Comparison of ENCODE assay signal across 12 cellular contexts in genomic region chr19:11323601-11324078, GRCh38. TPM values are rescaled to one million over a fixed set of nuclear protein-coding genes. Genes with fewer than 3 reads are reported as not detected.
DNase-seq lines count a peak whose midpoint lies in the region; ATAC-seq and TF ChIP-seq lines count a peak whose summit lies in the region.
"Had no signal": no experiment of that assay in that cellular context is flagged by ENCODE, and none has a peak within 500 bp of the region (broad histone marks: within the 10 kb centered on the region; RNA-seq: fewer than 3 reads in every experiment).

No MANE protein-coding gene starts in this region.

- H3K9me3 Mint-ChIP-seq in activated T-cell treated with anti-CD3 and anti-CD28 coated beads, Interleukin-2, amount 50 U/mL, for 24 hours, result no peaks in the 10 kb centered on the region
- H3K9me3 Mint-ChIP-seq in activated naive CD8-positive, alpha-beta T cell treated with anti-CD3 and anti-CD28 coated beads, Interleukin-2, amount 10 ng/mL, durations not matched to agents 7 days and 5 days, result no peaks in the 10 kb centered on the region
- H3K9me3 Mint-ChIP-seq in type B pancreatic cell, result no peaks in the 10 kb centered on the region

- peak overlapping the region; percentile 39 for H3K4me3 Mint-ChIP-seq in activated T-cell treated with anti-CD3 and anti-CD28 coated beads, Interleukin-2, amount 50 U/mL, for 24 hours
- peak overlapping the region; percentile 69 for H3K4me3 Mint-ChIP-seq in activated naive CD8-positive, alpha-beta T cell treated with anti-CD3 and anti-CD28 coated beads, Interleukin-2, amount 10 ng/mL, durations not matched to agents 7 days and 5 days
- H3K4me3 Mint-ChIP-seq in type B pancreatic cell, result peak overlapping the region; percentile 76

- H3K27me3 ChIP-seq in left lung, result no peaks in the 10 kb centered on the region

- peak overlapping the region; percentile 76 to 94 for H3K27ac ChIP-seq in left lung

- intact Hi-C loops in left lung (cut with DNase I), result no loop called here

- ATAC-seq in activated naive CD8-positive, alpha-beta T cell treated with anti-CD3 and anti-CD28 coated beads, Interleukin-2, amount 10 ng/mL, durations not matched to agents 7 days and 5 days (ENCODE audit: low read depth), result peak; percentile 7
- peak; percentile 10 for ATAC-seq in left lung
- no peak for ATAC-seq in GM19452 (IDR thresholded peaks at IDR 0.05; ENCODE audit: unreplicated experiment)

- POLR2A ChIA-PET in activated naive CD8-positive, alpha-beta T cell treated with anti-CD3 and anti-CD28 coated beads, Interleukin-2, amount 10 ng/mL, durations not matched to agents 7 days and 5 days (lab: Charles Lee), result interaction anchor here (0.6 to 4.1 kb wide), 8 partner anchors 16 to 244 kb away, joined by 3 to 34 read pairs (median 4); partner anchors contain the start of genes CCDC159, RAB3D, SWSAP1 and TMEM205

- H3K4me3 ChIP-seq in left lung, result peak overlapping the region in 1 of 2 donors; percentile 7

- H3K4me1 Mint-ChIP-seq in activated T-cell treated with anti-CD3 and anti-CD28 coated beads, Interleukin-2, amount 50 U/mL, for 24 hours (ENCODE audit: low read depth), result peaks cover 17% of the 10 kb centered on the region
- H3K4me1 Mint-ChIP-seq in activated naive CD8-positive, alpha-beta T cell treated with anti-CD3 and anti-CD28 coated beads, Interleukin-2, amount 10 ng/mL, durations not matched to agents 7 days and 5 days, result peaks cover 30% of the 10 kb centered on the region
- H3K4me1 Mint-ChIP-seq in type B pancreatic cell (ENCODE audit: unreplicated experiment), result peaks cover 33% of the 10 kb centered on the region

- peaks cover 4% of the 10 kb centered on the region for H3K36me3 Mint-ChIP-seq in activated T-cell treated with anti-CD3 and anti-CD28 coated beads, Interleukin-2, amount 50 U/mL, for 24 hours (ENCODE audit: low read depth)
- H3K36me3 Mint-ChIP-seq in activated naive CD8-positive, alpha-beta T cell treated with anti-CD3 and anti-CD28 coated beads, Interleukin-2, amount 10 ng/mL, durations not matched to agents 7 days and 5 days, result peaks cover 9% of the 10 kb centered on the region
- H3K36me3 Mint-ChIP-seq in type B pancreatic cell, result peaks cover 5% of the 10 kb centered on the region

- peak overlapping the region; percentile 83 for H3K27ac Mint-ChIP-seq in activated T-cell treated with anti-CD3 and anti-CD28 coated beads, Interleukin-2, amount 50 U/mL, for 24 hours
- H3K27ac Mint-ChIP-seq in activated naive CD8-positive, alpha-beta T cell treated with anti-CD3 and anti-CD28 coated beads, Interleukin-2, amount 10 ng/mL, durations not matched to agents 7 days and 5 days, result peak overlapping the region; percentile 96
- H3K27ac Mint-ChIP-seq in type B pancreatic cell, result peak overlapping the region; percentile 31

- H3K9me3 ChIP-seq in left lung, result no peaks in the 10 kb centered on the region

- TF ChIP-seq CTCF in left lung (IDR thresholded peaks at IDR 0.05) (no peak), type B pancreatic cell (conservative IDR thresholded peaks at IDR 0.05) (no peak)

- no peak for DNase-seq in activated T-cell treated with anti-CD3 and anti-CD28 coated beads, Interleukin-2, amount 50 U/mL, for 24 hours
- DNase-seq in activated T-cell treated with anti-CD3 and anti-CD28 coated beads, Interleukin-2, amount 50 U/mL, for 1 hour, result no peak
- DNase-seq in activated naive CD8-positive, alpha-beta T cell treated with anti-CD3 and anti-CD28 coated beads, Interleukin-2, amount 10 ng/mL, durations not matched to agents 7 days and 5 days, result no peak
- DNase-seq in left lung (no peak), type B pancreatic cell (ENCODE audit: extremely low spot score, unreplicated experiment) (no peak), OCI-M2 (lab: John Stamatoyannopoulos, UW; ENCODE audit: unreplicated experiment) (no peak)
- DNase-seq in stimulated activated CD4-positive, alpha-beta T cell treated with anti-CD3 and anti-CD28 coated beads, Interleukin-12 subunit alpha, Interleukin-12 subunit beta, amount 100 ng/mL, for 4 hours, result no peak
- DNase-seq: T-helper 17 cell had no signal

- H3K4me1 ChIP-seq in left lung, result peaks cover 26 to 77% of the 10 kb centered on the region in 2 donors

- H3K36me3 ChIP-seq in left lung, result peaks cover 0 to 39% of the 10 kb centered on the region in 2 donors

- peaks cover 11% of the 10 kb centered on the region for H3K27me3 Mint-ChIP-seq in activated T-cell treated with anti-CD3 and anti-CD28 coated beads, Interleukin-2, amount 50 U/mL, for 24 hours
- peaks cover 7% of the 10 kb centered on the region for H3K27me3 Mint-ChIP-seq in activated naive CD8-positive, alpha-beta T cell treated with anti-CD3 and anti-CD28 coated beads, Interleukin-2, amount 10 ng/mL, durations not matched to agents 7 days and 5 days
- no peaks in the 10 kb centered on the region for H3K27me3 Mint-ChIP-seq in type B pancreatic cell

RNA-seq across cellular contexts. Expression of gene RAB3D, which starts 15.8 kb away (rescaled TPM):
- total RNA-seq in activated naive CD8-positive, alpha-beta T cell treated with anti-CD3 and anti-CD28 coated beads, Interleukin-2, amount 10 ng/mL, durations not matched to agents 7 days and 5 days, result 10 to 100 TPM; 10.1 to 11.8 TPM
- total RNA-seq in left lung (10 to 100 TPM; 65.4 to 71.6 TPM), type B pancreatic cell (ENCODE audit: low replicate concordance) (45.3 and 77.5 TPM in 2 replicates)
- total RNA-seq: HT1080 had no signal

RNA-seq across cellular contexts. Expression of gene TMEM205, which starts 22.4 kb away (rescaled TPM):
- 10 to 100 TPM; 29.4 to 35.2 TPM for total RNA-seq in activated naive CD8-positive, alpha-beta T cell treated with anti-CD3 and anti-CD28 coated beads, Interleukin-2, amount 10 ng/mL, durations not matched to agents 7 days and 5 days
- 10 to 100 TPM; 71.4 to 88.0 TPM for total RNA-seq in left lung
- total RNA-seq in type B pancreatic cell (ENCODE audit: low replicate concordance), result 58.6 and 68.3 TPM in 2 replicates

RNA-seq across cellular contexts. Expression of gene CCDC159, which starts 22.7 kb away (rescaled TPM):
- total RNA-seq in activated naive CD8-positive, alpha-beta T cell treated with anti-CD3 and anti-CD28 coated beads, Interleukin-2, amount 10 ng/mL, durations not matched to agents 7 days and 5 days, result 10 to 100 TPM; 36.2 to 40.7 TPM
- total RNA-seq in left lung (10 to 100 TPM; 29.9 to 32.8 TPM), type B pancreatic cell (ENCODE audit: low replicate concordance) (9.6 and 12.1 TPM in 2 replicates)
- total RNA-seq: HT1080 had no signal

RNA-seq across cellular contexts. Expression of gene TSPAN16, which starts 27.7 kb away (rescaled TPM):
- total RNA-seq in activated naive CD8-positive, alpha-beta T cell treated with anti-CD3 and anti-CD28 coated beads, Interleukin-2, amount 10 ng/mL, durations not matched to agents 7 days and 5 days, result not detected
- not detected for total RNA-seq in left lung
- not detected in 2 replicates for total RNA-seq in type B pancreatic cell (ENCODE audit: low replicate concordance)
- total RNA-seq: dermis microvascular lymphatic vessel endothelial cell, HT1080, mesenteric fat pad, T-helper 17 cell had no signal

RNA-seq across cellular contexts. Expression of gene PLPPR2, which starts 31.6 kb away (rescaled TPM):
- 1 to 10 TPM; 5.5 to 6.3 TPM for total RNA-seq in activated naive CD8-positive, alpha-beta T cell treated with anti-CD3 and anti-CD28 coated beads, Interleukin-2, amount 10 ng/mL, durations not matched to agents 7 days and 5 days
- 10 to 100 TPM; 31.0 to 36.3 TPM for total RNA-seq in left lung
- total RNA-seq in type B pancreatic cell (ENCODE audit: low replicate concordance), result 11.1 and 15.9 TPM in 2 replicates

Comparison
In these comparisons a context has a peak if more than half of its experiments do, and no peak if none do; other contexts are left out.
1. H3K27ac Mint-ChIP-seq: peak in every context shown above with its lines; median percentile 96 in activated naive CD8-positive, alpha-beta T cell treated with anti-CD3 and anti-CD28 coated beads, Interleukin-2, amount 10 ng/mL, durations not matched to agents 7 days and 5 days; 83 in activated T-cell treated with anti-CD3 and anti-CD28 coated beads, Interleukin-2, amount 50 U/mL, for 24 hours; 31 in type B pancreatic cell.